In genomic region chr21:41768371-41769042, GRCh38 we compare ENCODE assay signal across 8 cellular contexts. TPM values are rescaled to one million over a fixed set of nuclear protein-coding genes. Genes with fewer than 3 reads are reported as not detected.
DNase-seq lines count a peak whose midpoint lies in the region; ATAC-seq lines count a peak whose summit lies in the region.

No MANE protein-coding gene starts in this region.

- peaks cover 50% of the 10 kb centered on the region for H3K27me3 Mint-ChIP-seq in CD4-positive, CD25-positive, alpha-beta regulatory T cell
- H3K27me3 Mint-ChIP-seq in dendritic cell treated with granulocyte-macrophage colony-stimulating factor and Interleukin-4, amounts not matched to agents 40 ng/mL and 50 ng/mL, for 4 days: peaks cover 87% of the 10 kb centered on the region

- intact Hi-C loops in dendritic cell treated with granulocyte-macrophage colony-stimulating factor and Interleukin-4, amounts not matched to agents 40 ng/mL and 50 ng/mL, for 4 days (cut with micrococcal nuclease): no loop called here

- H3K27ac Mint-ChIP-seq in CD4-positive, CD25-positive, alpha-beta regulatory T cell: peak overlapping the region; percentile 27 to 65 (median 33)
- H3K27ac Mint-ChIP-seq in dendritic cell treated with granulocyte-macrophage colony-stimulating factor and Interleukin-4, amounts not matched to agents 40 ng/mL and 50 ng/mL, for 4 days: no peak overlapping the region

- peak in 2 of 3 donors; percentile 26 to 43 for DNase-seq in CD4-positive, CD25-positive, alpha-beta regulatory T cell
- DNase-seq in HS-5 (ENCODE audit: low read depth) (peak; percentile 51), SHP77 (lab: John Stamatoyannopoulos, UW) (peak; percentile 52 to 76), putamen (ENCODE audit: low spot score) (no peak), occipital lobe (lab: John Stamatoyannopoulos, UW) (no peak), cerebellar nuclear complex (lab: John Stamatoyannopoulos, UW) (no peak)

- peaks cover 9 to 35% (median 17%) of the 10 kb centered on the region in 4 donors for H3K4me1 Mint-ChIP-seq in CD4-positive, CD25-positive, alpha-beta regulatory T cell
- H3K4me1 Mint-ChIP-seq in dendritic cell treated with granulocyte-macrophage colony-stimulating factor and Interleukin-4, amounts not matched to agents 40 ng/mL and 50 ng/mL, for 4 days (ENCODE audit: low read depth): peaks cover 27% of the 10 kb centered on the region

- peaks cover 24% of the 10 kb centered on the region for H3K27me3 ChIP-seq in CD4-positive, CD25-positive, alpha-beta regulatory T cell (ENCODE audit: control insufficient read depth, insufficient read depth, low read length)
- H3K27me3 ChIP-seq in mucosa of stomach (ENCODE audit: control insufficient read depth, insufficient read depth, low read length): peaks cover 41% of the 10 kb centered on the region

- peaks cover 0 to 2% (median 0%) of the 10 kb centered on the region in 7 donors for H3K9me3 Mint-ChIP-seq in CD4-positive, CD25-positive, alpha-beta regulatory T cell
- no peaks in the 10 kb centered on the region for H3K9me3 Mint-ChIP-seq in dendritic cell treated with granulocyte-macrophage colony-stimulating factor and Interleukin-4, amounts not matched to agents 40 ng/mL and 50 ng/mL, for 4 days

- peak in 1 of 2 donors; percentile 43 for ATAC-seq in CD4-positive, CD25-positive, alpha-beta regulatory T cell (ENCODE audit: low read depth in 2 of 2)

- H3K36me3 Mint-ChIP-seq in CD4-positive, CD25-positive, alpha-beta regulatory T cell: no peaks in the 10 kb centered on the region
- no peaks in the 10 kb centered on the region for H3K36me3 Mint-ChIP-seq in dendritic cell treated with granulocyte-macrophage colony-stimulating factor and Interleukin-4, amounts not matched to agents 40 ng/mL and 50 ng/mL, for 4 days (ENCODE audit: low read depth)

- peak overlapping the region; percentile 74 for H3K4me3 ChIP-seq in CD4-positive, CD25-positive, alpha-beta regulatory T cell (ENCODE audit: low read depth, low read length)
- peak overlapping the region; percentile 11 for H3K4me3 ChIP-seq in mucosa of stomach (ENCODE audit: low read length)

- H3K9me3 ChIP-seq in CD4-positive, CD25-positive, alpha-beta regulatory T cell (ENCODE audit: control insufficient read depth in 2 of 2, low read length in 2 of 2): no peaks in the 10 kb centered on the region
- H3K9me3 ChIP-seq in mucosa of stomach (ENCODE audit: control insufficient read depth, low read length): no peaks in the 10 kb centered on the region

- H3K4me1 ChIP-seq in CD4-positive, CD25-positive, alpha-beta regulatory T cell (ENCODE audit: control insufficient read depth, insufficient read depth, low read length, poor library complexity, severe bottlenecking): peaks cover 32% of the 10 kb centered on the region
- H3K4me1 ChIP-seq in mucosa of stomach (ENCODE audit: control insufficient read depth, insufficient read depth, low read length): peaks cover 38% of the 10 kb centered on the region

- peak overlapping the region; percentile 79 to 91 (median 84) for H3K4me3 Mint-ChIP-seq in CD4-positive, CD25-positive, alpha-beta regulatory T cell
- peak overlapping the region; percentile 33 for H3K4me3 Mint-ChIP-seq in dendritic cell treated with granulocyte-macrophage colony-stimulating factor and Interleukin-4, amounts not matched to agents 40 ng/mL and 50 ng/mL, for 4 days

- H3K27ac ChIP-seq in CD4-positive, CD25-positive, alpha-beta regulatory T cell (ENCODE audit: insufficient read depth, low read length, poor library complexity, severe bottlenecking): no peak overlapping the region

- H3K9ac ChIP-seq in mucosa of stomach (ENCODE audit: low read length): peak overlapping the region; percentile 62

- no peaks in the 10 kb centered on the region for H3K36me3 ChIP-seq in CD4-positive, CD25-positive, alpha-beta regulatory T cell (ENCODE audit: control insufficient read depth, insufficient read depth, low read length)
- no peaks in the 10 kb centered on the region for H3K36me3 ChIP-seq in mucosa of stomach (ENCODE audit: control insufficient read depth, insufficient read depth, low read length)

RNA-seq across cellular contexts. Expression of gene RIPK4, which starts 1.7 kb away (rescaled TPM):
- 0.52 TPM for total RNA-seq in CD4-positive, CD25-positive, alpha-beta regulatory T cell
- polyA plus RNA-seq in CD4-positive, CD25-positive, alpha-beta regulatory T cell: under 1 TPM in 2 of 4 donors, not detected in 2; 0.39 to 0.41 TPM
- total RNA-seq in occipital lobe: 0.47 TPM

Comparison
In these comparisons a context has a peak if more than half of its experiments do, and no peak if none do; other contexts are left out.
1. DNase-seq: peak in CD4-positive, CD25-positive, alpha-beta regulatory T cell (2 of 3), HS-5 (single experiment) and SHP77 (2 of 2); none in putamen (single experiment), occipital lobe (single experiment) and cerebellar nuclear complex (0 of 2).